Comparison of ENCODE assay signal across 8 cellular contexts in the genomic region with DNA sequence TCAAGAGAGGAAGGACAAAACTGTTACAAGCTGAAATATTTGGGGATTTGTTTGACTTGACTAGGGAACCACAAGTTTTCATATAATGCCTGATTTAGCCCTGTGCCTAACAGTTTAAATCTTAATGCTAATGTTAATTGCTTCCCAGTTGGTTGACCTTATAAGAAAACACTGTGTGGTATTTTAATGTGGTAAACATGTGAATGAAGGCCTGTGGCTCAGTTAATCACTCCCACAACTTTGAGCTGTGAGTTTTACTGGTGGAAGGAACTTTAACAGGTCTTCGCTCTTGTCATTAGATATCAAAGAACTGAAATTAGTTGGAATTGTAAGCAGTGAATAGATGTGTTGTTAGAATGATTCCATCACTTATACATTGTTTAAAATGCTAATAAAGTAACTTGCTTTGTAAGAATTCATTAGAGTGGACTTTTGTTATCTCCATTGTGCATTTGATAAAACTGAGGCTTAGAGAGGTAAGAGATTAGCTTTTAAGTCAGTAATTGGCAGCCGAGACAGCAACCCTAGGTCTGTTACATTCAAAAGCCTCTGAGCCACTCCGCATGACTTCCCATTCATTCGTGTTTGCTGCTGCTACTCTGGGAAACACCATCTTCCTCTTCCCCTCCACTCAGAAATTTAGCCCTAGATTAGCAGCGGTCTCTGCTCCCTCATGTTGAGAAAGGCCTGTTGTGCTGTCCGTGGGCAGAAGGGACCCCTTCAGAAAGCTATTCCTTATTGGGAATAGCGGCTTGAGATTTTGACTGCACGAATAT. TPM values are rescaled to one million over a fixed set of nuclear protein-coding genes. Genes with fewer than 3 reads are reported as not detected.
DNase-seq lines count a peak whose midpoint lies in the region; ATAC-seq, FAIRE-seq and TF ChIP-seq lines count a peak whose summit lies in the region.

No MANE protein-coding gene starts in this region.

- H3K9ac ChIP-seq in adipocyte (ENCODE audit: low read length): peak overlapping the region; percentile 98

- H3K27ac ChIP-seq in 22Rv1 (peak overlapping the region; percentile 88), stomach (peak overlapping the region in 4 of 5 donors; percentile 97 to 99 (median 98))

- H3K36me3 ChIP-seq in adipocyte (ENCODE audit: control insufficient read depth, insufficient read depth, low read length, severe bottlenecking) (peaks cover 51% of the 10 kb centered on the region), stomach (peaks cover 10 to 35% (median 31%) of the 10 kb centered on the region in 4 donors)

- H3K27me3 ChIP-seq in adipocyte (replicated peaks; ENCODE audit: control insufficient read depth, insufficient read depth, low read length): no peaks in the 10 kb centered on the region
- H3K27me3 ChIP-seq in stomach: no peaks in the 10 kb centered on the region

- TF ChIP-seq CTCF in 22Rv1 (IDR thresholded peaks at IDR 0.05) (no peak), stomach (IDR thresholded peaks at IDR 0.05) (no peak)

- H3K4me1 ChIP-seq in adipocyte (ENCODE audit: control insufficient read depth, insufficient read depth, low read length): peaks cover 22% of the 10 kb centered on the region
- H3K4me1 ChIP-seq in stomach: peaks cover 0 to 40% (median 30%) of the 10 kb centered on the region in 4 donors

- H3K9me3 ChIP-seq in adipocyte (ENCODE audit: control insufficient read depth, low read length) (no peaks in the 10 kb centered on the region), stomach (no peaks in the 10 kb centered on the region)

- H3K4me3 ChIP-seq in adipocyte (ENCODE audit: low read length): peak overlapping the region; percentile 94
- peak overlapping the region; percentile 78 to 96 (median 82) for H3K4me3 ChIP-seq in stomach

- TF ChIP-seq POLR2A in stomach (IDR thresholded peaks at IDR 0.05): no peak

- DNase-seq in GF-D8 (lab: John Stamatoyannopoulos, UW) (peak; percentile 33), NCI-H345 treated with DMSO at 0.1 percent for 48 hours (lab: John Stamatoyannopoulos, UW; ENCODE audit: unreplicated experiment) (peak; percentile 4), adipocyte (ENCODE audit: low read depth) (peak; percentile 37), stomach (no peak)
- no peak for DNase-seq in activated CD4-positive, alpha-beta T cell treated with anti-CD3 and anti-CD28 coated beads, Interleukin-2, amount 50 U/mL, for 1 hour

- TF ChIP-seq EP300 in stomach (IDR thresholded peaks at IDR 0.05): no peak

- intact Hi-C loops in stomach (cut with DNase I; ENCODE audit: low total_unique reads): no loop called here

- peak; percentile 9 for FAIRE-seq in islet of Langerhans (lab: Jason Lieb, UNC)

- no peak for ATAC-seq in GM18861 (IDR thresholded peaks at IDR 0.05; ENCODE audit: unreplicated experiment)

- 7 to 15% (median 10%) methylated on average over 8 of the region's 8 CpGs for WGBS in stomach, 5 donors

RNA-seq across cellular contexts. Expression of gene TBK1, which starts 1.0 kb away (rescaled TPM):
- total RNA-seq in stomach: 10 to 100 TPM in 3 of 5 donors, 1 to 10 TPM in 2; 1.4 to 45.5 (median 13.4) TPM
- polyA plus RNA-seq in stomach: 10 to 100 TPM in 2 of 3 donors, 1 to 10 TPM in 1; 10.0 to 16.0 (median 11.3) TPM

RNA-seq across cellular contexts. Expression of gene XPOT, which starts 46.7 kb away (rescaled TPM):
- 100 to 1,000 TPM in 1 of 5 donors, 10 to 100 TPM in 4; 18.3 to 109 (median 32.5) TPM for total RNA-seq in stomach
- polyA plus RNA-seq in stomach: 10 to 100 TPM; 12.8 to 16.6 (median 13.0) TPM

Comparison
In these comparisons a context has a peak if more than half of its experiments do, and no peak if none do; other contexts are left out.
1. DNase-seq: peak in GF-D8 (single experiment), NCI-H345 treated with DMSO at 0.1 percent for 48 hours (single experiment) and adipocyte (single experiment); none in stomach (single experiment) and activated CD4-positive, alpha-beta T cell treated with anti-CD3 and anti-CD28 coated beads, Interleukin-2, amount 50 U/mL, for 1 hour (single experiment).